In genomic region chr7:84865560-84865959, GRCh38 we compare ENCODE assay signal across 26 cellular contexts.
"Had no signal": no experiment of that assay in that cellular context is flagged by ENCODE, and none has a peak within 500 bp of the region (broad histone marks: within the 10 kb centered on the region; RNA-seq: fewer than 3 reads in every experiment).

No MANE protein-coding gene starts in this region.

- H3K4me3 ChIP-seq: dorsolateral prefrontal cortex, gastroesophageal sphincter, heart left ventricle, hepatocyte, left lung, psoas muscle, skin epidermis, spleen, thoracic aorta, tibial nerve, upper lobe of left lung had no signal

- H3K27ac ChIP-seq: dorsolateral prefrontal cortex, epithelial cell of prostate, gastroesophageal sphincter, heart left ventricle, hepatocyte, left lung, psoas muscle, skin epidermis, spleen, thoracic aorta, tibial nerve, upper lobe of left lung had no signal

- H3K4me1 Mint-ChIP-seq: natural killer cell; neural crest cell; stimulated activated naive B cell treated with anti-CD40 and anti-IgM and Interleukin-4, amounts not matched to agents 10 μg/mL and 1 μg/mL and 100 μg/mL, for 72 hours had no signal

- H3K4me1 ChIP-seq: gastroesophageal sphincter, heart left ventricle, left lung, psoas muscle, spleen, tibial nerve, upper lobe of left lung had no signal

- H3K27me3 ChIP-seq: dorsolateral prefrontal cortex, gastroesophageal sphincter, heart left ventricle, hepatocyte, left lung, spleen, tibial nerve, upper lobe of left lung had no signal

- H3K36me3 Mint-ChIP-seq: natural killer cell; stimulated activated naive B cell treated with anti-CD40 and anti-IgM and Interleukin-4, amounts not matched to agents 10 μg/mL and 1 μg/mL and 100 μg/mL, for 72 hours had no signal

- DNase-seq: central memory CD4-positive, alpha-beta T cell; dorsolateral prefrontal cortex; effector CD4-positive, alpha-beta T cell; foreskin fibroblast; heart left ventricle; left lung; mammary epithelial cell; natural killer cell; nucleus accumbens; psoas muscle; right cardiac atrium; spleen; stimulated activated naive B cell treated with anti-CD40 and anti-IgM and Interleukin-4, amounts not matched to agents 10 μg/mL and 1 μg/mL and 100 μg/mL, for 72 hours; upper lobe of left lung had no signal

- ATAC-seq: esophagus mucosa; gastroesophageal sphincter; heart left ventricle; left lung; natural killer cell; psoas muscle; right cardiac atrium; stimulated activated naive B cell treated with anti-CD40 and anti-IgM and Interleukin-4, amounts not matched to agents 10 μg/mL and 1 μg/mL and 100 μg/mL, for 72 hours had no signal

- H3K9me3 ChIP-seq: gastroesophageal sphincter, heart left ventricle, psoas muscle, thoracic aorta, upper lobe of left lung had no signal

- H3K27ac Mint-ChIP-seq: natural killer cell; stimulated activated naive B cell treated with anti-CD40 and anti-IgM and Interleukin-4, amounts not matched to agents 10 μg/mL and 1 μg/mL and 100 μg/mL, for 72 hours; stimulated activated naive CD8-positive, alpha-beta T cell treated with anti-CD3 and anti-CD28 coated beads, Interleukin-15, Interleukin-2, amounts not matched to agents 100 ng/mL and 50 ng/mL, for 24 hours had no signal

- H2AFZ ChIP-seq: hepatocyte had no signal

- H3K9me3 Mint-ChIP-seq: stimulated activated naive B cell treated with anti-CD40 and anti-IgM and Interleukin-4, amounts not matched to agents 10 μg/mL and 1 μg/mL and 100 μg/mL, for 72 hours; stimulated activated naive CD8-positive, alpha-beta T cell treated with anti-CD3 and anti-CD28 coated beads, Interleukin-15, Interleukin-2, amounts not matched to agents 100 ng/mL and 50 ng/mL, for 24 hours had no signal

- H3K79me2 ChIP-seq: hepatocyte had no signal

- H3K27me3 Mint-ChIP-seq: stimulated activated naive B cell treated with anti-CD40 and anti-IgM and Interleukin-4, amounts not matched to agents 10 μg/mL and 1 μg/mL and 100 μg/mL, for 72 hours; stimulated activated naive CD8-positive, alpha-beta T cell treated with anti-CD3 and anti-CD28 coated beads, Interleukin-15, Interleukin-2, amounts not matched to agents 100 ng/mL and 50 ng/mL, for 24 hours had no signal

- H3K4me3 Mint-ChIP-seq: natural killer cell; neural crest cell; stimulated activated naive B cell treated with anti-CD40 and anti-IgM and Interleukin-4, amounts not matched to agents 10 μg/mL and 1 μg/mL and 100 μg/mL, for 72 hours; stimulated activated naive CD8-positive, alpha-beta T cell treated with anti-CD3 and anti-CD28 coated beads, Interleukin-15, Interleukin-2, amounts not matched to agents 100 ng/mL and 50 ng/mL, for 24 hours had no signal

- FAIRE-seq: colon, keratinocyte, urothelium cell line had no signal

- H3K4me2 ChIP-seq: hepatocyte had no signal

- H3K36me3 ChIP-seq: gastroesophageal sphincter, heart left ventricle, left lung, spleen, thoracic aorta, tibial nerve, upper lobe of left lung had no signal
